ENCODE assay signal across 8 cellular contexts in genomic region chr13:95677564-95678386, GRCh38. TPM values are rescaled to one million over a fixed set of nuclear protein-coding genes. Genes with fewer than 3 reads are reported as not detected.
DNase-seq lines count a peak whose midpoint lies in the region; ATAC-seq and TF ChIP-seq lines count a peak whose summit lies in the region.

No MANE protein-coding gene starts in this region.

- no peaks in the 10 kb centered on the region for H3K27me3 ChIP-seq in Karpas-422 (ENCODE audit: low read length)
- no peaks in the 10 kb centered on the region for H3K27me3 ChIP-seq in ascending aorta

- peak overlapping the region; percentile 86 for H3K4me3 ChIP-seq in Karpas-422 (ENCODE audit: low read length)
- peak overlapping the region; percentile 72 to 81 for H3K4me3 ChIP-seq in ascending aorta

- ATAC-seq in HG02840 (IDR thresholded peaks at IDR 0.05; ENCODE audit: low FRiP score, unreplicated experiment) (no peak), GM18498 (IDR thresholded peaks at IDR 0.05; ENCODE audit: unreplicated experiment) (no peak)

- peaks cover 60 to 88% of the 10 kb centered on the region in 2 donors for H3K4me1 Mint-ChIP-seq in immature natural killer cell

- H3K36me3 ChIP-seq in Karpas-422 (ENCODE audit: insufficient read depth, low read length) (peaks cover 8% of the 10 kb centered on the region; the same call in 1 of the 2 replicates), ascending aorta (no peaks in the 10 kb centered on the region)

- H3K27ac Mint-ChIP-seq in immature natural killer cell: peak overlapping the region; percentile 83 to 98 (median 92)

- peaks cover 4% of the 10 kb centered on the region; the same call in 1 of the 2 replicates for H4K20me1 ChIP-seq in Karpas-422 (ENCODE audit: insufficient read depth, low read depth, low read length)

- H3K9me3 ChIP-seq in Karpas-422 (ENCODE audit: low read length): no peaks in the 10 kb centered on the region
- peaks cover 0 to 23% of the 10 kb centered on the region in 2 donors for H3K9me3 ChIP-seq in ascending aorta

- peaks cover 0 to 11% (median 0%) of the 10 kb centered on the region in 6 donors for H3K9me3 Mint-ChIP-seq in immature natural killer cell

- TF ChIP-seq CTCF in ascending aorta (IDR thresholded peaks at IDR 0.05): no peak

- H3K4me3 Mint-ChIP-seq in immature natural killer cell: peak overlapping the region; percentile 96 to 98 (median 97)

- peak overlapping the region; percentile 86 for H3K9ac ChIP-seq in Karpas-422 (ENCODE audit: low read length)

- intact Hi-C loops in ascending aorta (cut with DNase I): loop anchor here (2.0 to 5.0 kb wide), 2 partner anchors 375 to 1755 kb away; partner anchors contain the start of gene UGGT2

- H2AFZ ChIP-seq in Karpas-422 (ENCODE audit: low read length): peak overlapping the region; percentile 56; the same call in 1 of the 2 replicates

- H3K79me2 ChIP-seq in Karpas-422 (ENCODE audit: low read length): peaks cover 62% of the 10 kb centered on the region

- DNase-seq in DMS53 (lab: John Stamatoyannopoulos, UW) (peak; percentile 1), DMS53 treated with DMSO at 0.1 percent for 48 hours (lab: John Stamatoyannopoulos, UW; ENCODE audit: unreplicated experiment) (no peak), Karpas-422 (peak; percentile 68), ascending aorta (ENCODE audit: low spot score in 2 of 2) (no peak), immature natural killer cell (peak in 1 of 3 donors; percentile 14)
- peak; percentile 27 for DNase-seq in stimulated activated CD8-positive, alpha-beta memory T cell treated with anti-CD3 and anti-CD28 coated beads, Interleukin-4, amount 100 ng/mL, for 48 hours

- no peaks in the 10 kb centered on the region for H3K9me2 ChIP-seq in Karpas-422 (replicated peaks; ENCODE audit: insufficient read depth, low read length)

- H3K27ac ChIP-seq in Karpas-422 (ENCODE audit: low read length) (0 out of 2 replicates have a peak overlapping the region, but pooled peaks have one; percentile 31), ascending aorta (peak overlapping the region; percentile 98 to 99)

- H3K4me2 ChIP-seq in Karpas-422 (ENCODE audit: low read depth, low read length, poor library complexity, severe bottlenecking): peak overlapping the region; percentile 75

- peaks cover 0 to 12% (median 5%) of the 10 kb centered on the region in 3 donors for H3K36me3 Mint-ChIP-seq in immature natural killer cell

- H3K4me1 ChIP-seq in Karpas-422 (ENCODE audit: low read length): peaks cover 34% of the 10 kb centered on the region
- H3K4me1 ChIP-seq in ascending aorta: peaks cover 0 to 20% of the 10 kb centered on the region in 2 donors

- H3K27me3 Mint-ChIP-seq in immature natural killer cell (ENCODE audit: low read depth in 3 of 3): peaks cover 4 to 17% (median 8%) of the 10 kb centered on the region in 3 donors

RNA-seq across cellular contexts. Expression of gene DNAJC3, which starts 0.8 kb away (rescaled TPM):
- 12.0 and 19.7 TPM in 2 replicates for total RNA-seq in Karpas-422 (2014; rRNA removed; shearing (Covaris generic); ENCODE audit: low replicate concordance)
- total RNA-seq in ascending aorta: 44.3 TPM
- 10 to 100 TPM; 19.8 to 27.5 (median 20.5) TPM for polyA plus RNA-seq in immature natural killer cell

RNA-seq across cellular contexts. Expression of gene DZIP1, which starts 33.3 kb away (rescaled TPM):
- not detected in 2 replicates for total RNA-seq in Karpas-422 (2014; rRNA removed; shearing (Covaris generic); ENCODE audit: low replicate concordance)
- 12.7 TPM for total RNA-seq in ascending aorta
- not detected for polyA plus RNA-seq in immature natural killer cell

Comparison
In these comparisons a context has a peak if more than half of its experiments do, and no peak if none do; other contexts are left out.
1. DNase-seq: peak in DMS53 (single experiment), Karpas-422 (single experiment) and stimulated activated CD8-positive, alpha-beta memory T cell treated with anti-CD3 and anti-CD28 coated beads, Interleukin-4, amount 100 ng/mL, for 48 hours (single experiment); none in DMS53 treated with DMSO at 0.1 percent for 48 hours (single experiment) and ascending aorta (0 of 2).
2. RNA of gene DZIP1, which starts 33.3 kb away (total RNA-seq): 12.7 TPM in ascending aorta (single experiment); not detected in Karpas-422; every median in the first group is over 10 times any median in the second.